In genomic region chr19:34943861-34944573, GRCh38 we compare ENCODE assay signal across 11 cellular contexts. TPM values are rescaled to one million over a fixed set of nuclear protein-coding genes. Genes with fewer than 3 reads are reported as not detected.
A peak's percentile ranks its signal among the peaks of the same experiment; 100 is the strongest.
DNase-seq lines count a peak whose midpoint lies in the region; ATAC-seq, FAIRE-seq and TF ChIP-seq lines count a peak whose summit lies in the region.
"Had no signal": no experiment of that assay in that cellular context is flagged by ENCODE, and none has a peak within 500 bp of the region (broad histone marks: within the 10 kb centered on the region; RNA-seq: fewer than 3 reads in every experiment).

No MANE protein-coding gene starts in this region.

- no peak overlapping the region for H4K91ac ChIP-seq in trophoblast cell (ENCODE audit: low read depth, low read length)

- H3K18ac ChIP-seq in trophoblast cell (ENCODE audit: low read length): no peak overlapping the region

- no peak overlapping the region for H3K4ac ChIP-seq in trophoblast cell (ENCODE audit: low read depth, low read length)

- H2AFZ ChIP-seq in trophoblast cell (ENCODE audit: insufficient read depth, low read length, poor library complexity): no peak overlapping the region

- no peak overlapping the region for H3K27ac Mint-ChIP-seq in endothelial cell (ENCODE audit: unreplicated experiment)

- no peaks in the 10 kb centered on the region for H3K79me2 ChIP-seq in trophoblast cell (ENCODE audit: control insufficient read depth, insufficient read depth, low read length, poor library complexity)

- no peaks in the 10 kb centered on the region for H3K27me3 Mint-ChIP-seq in endothelial cell (ENCODE audit: unreplicated experiment)

- H3K27ac ChIP-seq in trophoblast cell (ENCODE audit: low read depth, low read length): no peak overlapping the region

- H3K9ac ChIP-seq in adipocyte (ENCODE audit: low read length) (no peak overlapping the region), trophoblast cell (ENCODE audit: low read length) (no peak overlapping the region)

- TF ChIP-seq CTCF in endothelial cell (IDR thresholded peaks at IDR 0.05; ENCODE audit: unreplicated experiment): no peak

- H3K4me2 ChIP-seq in trophoblast cell (ENCODE audit: low read length): no peak overlapping the region

- H2BK120ac ChIP-seq in trophoblast cell (ENCODE audit: insufficient read depth, low read length, poor library complexity): no peak overlapping the region

- no peaks in the 10 kb centered on the region for H3K27me3 ChIP-seq in adipocyte (replicated peaks; ENCODE audit: control insufficient read depth, insufficient read depth, low read length)
- H3K27me3 ChIP-seq in trophoblast cell (ENCODE audit: insufficient read depth, low read length): no peaks in the 10 kb centered on the region

- H2BK5ac ChIP-seq in trophoblast cell (ENCODE audit: low read depth, low read length, poor library complexity): no peak overlapping the region

- DNase-seq in GM12891 (ENCODE audit: insufficient read length, low spot score): no peak
- DNase-seq in adipocyte (ENCODE audit: low read depth): no peak
- no peak for DNase-seq in endothelial cell (ENCODE audit: low spot score)
- peak; percentile 85 to 92 for DNase-seq in trophoblast cell
- no peak for DNase-seq in HuH-7 (ENCODE audit: low spot score)
- DNase-seq in EL: no peak
- DNase-seq in T-helper 9 cell: no peak
- DNase-seq: Karpas-422 had no signal

- H3K4me1 ChIP-seq in adipocyte (ENCODE audit: control insufficient read depth, insufficient read depth, low read length) (no peaks in the 10 kb centered on the region), trophoblast cell (ENCODE audit: control insufficient read depth in 1 of 2, insufficient read depth in 2 of 2, low read length in 2 of 2) (no peaks in the 10 kb centered on the region)

- H2BK12ac ChIP-seq in trophoblast cell (ENCODE audit: low read length): no peak overlapping the region

- H3K9me3 Mint-ChIP-seq in endothelial cell (ENCODE audit: unreplicated experiment): peaks cover 5% of the 10 kb centered on the region

- H3K79me1 ChIP-seq in trophoblast cell (ENCODE audit: low read length): no peaks in the 10 kb centered on the region

- no peak overlapping the region for H4K8ac ChIP-seq in trophoblast cell (ENCODE audit: low read depth, low read length)

- H3K14ac ChIP-seq in trophoblast cell (ENCODE audit: low read length): no peak overlapping the region

- H3K4me3 ChIP-seq in adipocyte (ENCODE audit: low read length) (peak overlapping the region; percentile 70), trophoblast cell (ENCODE audit: low read depth, low read length) (no peak overlapping the region)

- peaks cover 48% of the 10 kb centered on the region for H3K36me3 ChIP-seq in adipocyte (ENCODE audit: control insufficient read depth, insufficient read depth, low read length, severe bottlenecking)
- H3K36me3 ChIP-seq in trophoblast cell (ENCODE audit: control insufficient read depth in 1 of 2, insufficient read depth in 2 of 2, low read length in 2 of 2): peaks cover 3 to 12% of the 10 kb centered on the region in 2 experiments

- no peaks in the 10 kb centered on the region for H3K4me1 Mint-ChIP-seq in endothelial cell (ENCODE audit: unreplicated experiment)

- H3K4me3 Mint-ChIP-seq in endothelial cell (ENCODE audit: unreplicated experiment): peak overlapping the region; percentile 71

- no CpG with 5 or more reads among the region's 13 CpGs for WGBS in trophoblast cell (ENCODE audit: extremely low coverage, insufficient coverage, insufficient read length)

- no peak overlapping the region for H4K12ac ChIP-seq in trophoblast cell (ENCODE audit: low read depth, low read length)

- FAIRE-seq in GM12891 (lab: Jason Lieb, UNC): peak; percentile 23
- FAIRE-seq: GM12892, H54 had no signal

- no peak overlapping the region for H3K23ac ChIP-seq in trophoblast cell (ENCODE audit: low read length)

- no peak for TF ChIP-seq POLR2A in GM12891 (IDR thresholded peaks at IDR 0.05; ENCODE audit: low read depth, low read length)

- H3K9me3 ChIP-seq in adipocyte (ENCODE audit: control insufficient read depth, low read length) (peaks cover 89% of the 10 kb centered on the region), trophoblast cell (ENCODE audit: insufficient read depth, low read depth, low read length) (peaks cover 5% of the 10 kb centered on the region)

- ATAC-seq in GM18870 (IDR thresholded peaks at IDR 0.05; ENCODE audit: unreplicated experiment): no peak

- H3K36me3 Mint-ChIP-seq in endothelial cell (ENCODE audit: low read depth, unreplicated experiment): peaks cover 68% of the 10 kb centered on the region

- H2AK5ac ChIP-seq in trophoblast cell (ENCODE audit: low read length): no peak overlapping the region

TF ChIP-seq in GM12891, 5 proteins besides CTCF, POLR2A, EP300 and RAD21:
- TF ChIP-seq POU2F2 (IDR thresholded peaks at IDR 0.05; ENCODE audit: low read depth, low read length): no peak

RNA-seq across cellular contexts. Expression of gene ZNF30, which starts 17.3 kb away (rescaled TPM):
- polyA plus RNA-seq in GM12891 (2012; ENCODE audit: low read depth, missing spikeins): 1.0 TPM
- 6.9 TPM for total RNA-seq in endothelial cell (ENCODE audit: unreplicated experiment)
- 0.97 and 1.1 TPM in 2 replicates for polyA plus RNA-seq in trophoblast cell (2013)

RNA-seq across cellular contexts. Expression of gene ZNF792, which starts 20.0 kb away (rescaled TPM):
- 1.4 TPM for polyA plus RNA-seq in GM12891 (2012; ENCODE audit: low read depth, missing spikeins)
- total RNA-seq in endothelial cell (ENCODE audit: unreplicated experiment): 68.6 TPM
- polyA plus RNA-seq in trophoblast cell (2013): 2.0 and 2.1 TPM in 2 replicates

RNA-seq across cellular contexts. Expression of gene GRAMD1A, which starts 56.1 kb away (rescaled TPM):
- 58.2 TPM for polyA plus RNA-seq in GM12891 (2012; ENCODE audit: low read depth, missing spikeins)
- 156 TPM for total RNA-seq in endothelial cell (ENCODE audit: unreplicated experiment)
- 48.7 and 50.2 TPM in 2 replicates for polyA plus RNA-seq in trophoblast cell (2013)

Comparison
In these comparisons a context has a peak if more than half of its experiments do, and no peak if none do; other contexts are left out.
1. DNase-seq: peak in trophoblast cell (2 of 2); none in GM12891 (single experiment), adipocyte (single experiment), endothelial cell (single experiment), HuH-7 (single experiment), EL (single experiment) and T-helper 9 cell (single experiment).